ENCODE assay signal across 2 cellular contexts in the genomic region with DNA sequence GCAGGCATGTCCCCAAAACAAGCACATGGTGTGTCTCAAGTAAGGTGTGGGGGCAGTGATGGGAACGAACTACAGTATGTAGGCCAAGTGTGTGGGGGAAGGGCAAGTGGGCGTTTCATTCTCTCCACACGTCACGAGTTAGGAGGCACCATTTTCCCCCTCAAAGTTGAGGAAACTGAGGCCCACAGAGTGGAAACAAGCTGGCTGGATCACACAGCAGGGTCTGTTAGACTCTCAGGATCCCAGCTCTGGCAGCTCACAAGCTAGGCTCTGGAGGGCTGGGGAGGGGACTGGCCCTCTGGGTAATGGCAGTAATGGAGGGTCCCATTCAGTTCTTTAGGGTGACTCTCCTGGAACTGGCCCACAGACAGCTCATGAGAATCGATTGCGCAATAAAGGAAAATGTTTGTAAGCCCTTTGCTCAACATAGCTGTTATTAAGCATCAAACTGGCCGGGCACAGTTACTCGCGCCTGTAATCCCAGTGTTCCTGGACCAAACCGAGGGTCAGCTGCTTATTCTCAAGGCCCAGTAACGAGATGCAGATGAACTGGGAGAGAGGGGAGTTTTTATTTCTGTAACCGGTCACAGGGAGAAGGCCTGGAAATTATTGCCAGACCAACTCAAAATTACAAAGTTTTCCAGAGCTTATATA.
TF ChIP-seq lines count a peak whose summit lies in the region.

No MANE protein-coding gene starts in this region.

TF ChIP-seq in HEK293, 187 proteins besides CTCF, POLR2A, EP300 and RAD21 (continued from another document):
- TF ChIP-seq, protein P1, sequence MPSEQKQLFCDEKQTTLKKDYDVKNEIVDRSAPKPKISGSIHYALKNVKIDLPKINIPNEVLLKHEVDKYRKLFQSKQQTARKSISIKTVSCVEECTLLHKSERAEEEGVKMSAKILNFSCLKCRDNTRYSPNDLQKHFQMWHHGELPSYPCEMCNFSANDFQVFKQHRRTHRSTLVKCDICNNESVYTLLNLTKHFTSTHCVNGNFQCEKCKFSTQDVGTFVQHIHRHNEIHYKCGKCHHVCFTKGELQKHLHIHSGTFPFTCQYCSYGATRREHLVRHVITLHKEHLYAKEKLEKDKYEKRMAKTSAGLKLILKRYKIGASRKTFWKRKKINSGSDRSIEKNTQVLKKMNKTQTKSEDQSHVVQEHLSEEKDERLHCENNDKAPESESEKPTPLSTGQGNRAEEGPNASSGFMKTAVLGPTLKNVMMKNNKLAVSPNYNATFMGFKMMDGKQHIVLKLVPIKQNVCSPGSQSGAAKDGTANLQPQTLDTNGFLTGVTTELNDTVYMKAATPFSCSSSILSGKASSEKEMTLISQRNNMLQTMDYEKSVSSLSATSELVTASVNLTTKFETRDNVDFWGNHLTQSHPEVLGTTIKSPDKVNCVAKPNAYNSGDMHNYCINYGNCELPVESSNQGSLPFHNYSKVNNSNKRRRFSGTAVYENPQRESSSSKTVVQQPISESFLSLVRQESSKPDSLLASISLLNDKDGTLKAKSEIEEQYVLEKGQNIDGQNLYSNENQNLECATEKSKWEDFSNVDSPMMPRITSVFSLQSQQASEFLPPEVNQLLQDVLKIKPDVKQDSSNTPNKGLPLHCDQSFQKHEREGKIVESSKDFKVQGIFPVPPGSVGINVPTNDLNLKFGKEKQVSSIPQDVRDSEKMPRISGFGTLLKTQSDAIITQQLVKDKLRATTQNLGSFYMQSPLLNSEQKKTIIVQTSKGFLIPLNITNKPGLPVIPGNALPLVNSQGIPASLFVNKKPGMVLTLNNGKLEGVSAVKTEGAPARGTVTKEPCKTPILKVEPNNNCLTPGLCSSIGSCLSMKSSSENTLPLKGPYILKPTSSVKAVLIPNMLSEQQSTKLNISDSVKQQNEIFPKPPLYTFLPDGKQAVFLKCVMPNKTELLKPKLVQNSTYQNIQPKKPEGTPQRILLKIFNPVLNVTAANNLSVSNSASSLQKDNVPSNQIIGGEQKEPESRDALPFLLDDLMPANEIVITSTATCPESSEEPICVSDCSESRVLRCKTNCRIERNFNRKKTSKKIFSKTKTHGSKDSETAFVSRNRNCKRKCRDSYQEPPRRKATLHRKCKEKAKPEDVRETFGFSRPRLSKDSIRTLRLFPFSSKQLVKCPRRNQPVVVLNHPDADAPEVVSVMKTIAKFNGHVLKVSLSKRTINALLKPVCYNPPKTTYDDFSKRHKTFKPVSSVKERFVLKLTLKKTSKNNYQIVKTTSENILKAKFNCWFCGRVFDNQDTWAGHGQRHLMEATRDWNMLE (tag by site-specific recombination; conservative IDR thresholded peaks at IDR 0.05; ENCODE audit: low read depth): no peak
- TF ChIP-seq OSR2 (tag by site-specific recombination; IDR thresholded peaks at IDR 0.05) (no peak), ZNF292 (tag by site-specific recombination; IDR thresholded peaks at IDR 0.05; ENCODE audit: borderline replicate concordance, low read depth) (no peak), ZNF211 (tag by site-specific recombination; IDR thresholded peaks at IDR 0.05; ENCODE audit: low read depth) (no peak), ZBTB8A (tag by site-specific recombination; IDR thresholded peaks at IDR 0.05) (no peak), ZFHX2 (tag by site-specific recombination; conservative IDR thresholded peaks at IDR 0.05) (0 out of 2 replicates have a peak, but pooled peaks have one; percentile 33)
- TF ChIP-seq, protein P2, sequence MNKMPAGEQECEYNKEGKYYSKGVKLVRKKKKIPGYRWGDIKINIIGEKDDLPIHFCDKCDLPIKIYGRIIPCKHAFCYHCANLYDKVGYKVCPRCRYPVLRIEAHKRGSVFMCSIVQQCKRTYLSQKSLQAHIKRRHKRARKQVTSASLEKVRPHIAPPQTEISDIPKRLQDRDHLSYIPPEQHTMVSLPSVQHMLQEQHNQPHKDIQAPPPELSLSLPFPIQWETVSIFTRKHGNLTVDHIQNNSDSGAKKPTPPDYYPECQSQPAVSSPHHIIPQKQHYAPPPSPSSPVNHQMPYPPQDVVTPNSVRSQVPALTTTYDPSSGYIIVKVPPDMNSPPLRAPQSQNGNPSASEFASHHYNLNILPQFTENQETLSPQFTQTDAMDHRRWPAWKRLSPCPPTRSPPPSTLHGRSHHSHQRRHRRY (tag by site-specific recombination; IDR thresholded peaks at IDR 0.05): no peak
- TF ChIP-seq, protein P3, sequence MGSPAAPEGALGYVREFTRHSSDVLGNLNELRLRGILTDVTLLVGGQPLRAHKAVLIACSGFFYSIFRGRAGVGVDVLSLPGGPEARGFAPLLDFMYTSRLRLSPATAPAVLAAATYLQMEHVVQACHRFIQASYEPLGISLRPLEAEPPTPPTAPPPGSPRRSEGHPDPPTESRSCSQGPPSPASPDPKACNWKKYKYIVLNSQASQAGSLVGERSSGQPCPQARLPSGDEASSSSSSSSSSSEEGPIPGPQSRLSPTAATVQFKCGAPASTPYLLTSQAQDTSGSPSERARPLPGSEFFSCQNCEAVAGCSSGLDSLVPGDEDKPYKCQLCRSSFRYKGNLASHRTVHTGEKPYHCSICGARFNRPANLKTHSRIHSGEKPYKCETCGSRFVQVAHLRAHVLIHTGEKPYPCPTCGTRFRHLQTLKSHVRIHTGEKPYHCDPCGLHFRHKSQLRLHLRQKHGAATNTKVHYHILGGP (tag by site-specific recombination; IDR thresholded peaks at IDR 0.05): no peak
TF ChIP-seq in HEK293: peak in this region for 2.

TF ChIP-seq in K562, 482 proteins besides CTCF, POLR2A, EP300 and RAD21 (continued from another document):
- TF ChIP-seq, protein P4, sequence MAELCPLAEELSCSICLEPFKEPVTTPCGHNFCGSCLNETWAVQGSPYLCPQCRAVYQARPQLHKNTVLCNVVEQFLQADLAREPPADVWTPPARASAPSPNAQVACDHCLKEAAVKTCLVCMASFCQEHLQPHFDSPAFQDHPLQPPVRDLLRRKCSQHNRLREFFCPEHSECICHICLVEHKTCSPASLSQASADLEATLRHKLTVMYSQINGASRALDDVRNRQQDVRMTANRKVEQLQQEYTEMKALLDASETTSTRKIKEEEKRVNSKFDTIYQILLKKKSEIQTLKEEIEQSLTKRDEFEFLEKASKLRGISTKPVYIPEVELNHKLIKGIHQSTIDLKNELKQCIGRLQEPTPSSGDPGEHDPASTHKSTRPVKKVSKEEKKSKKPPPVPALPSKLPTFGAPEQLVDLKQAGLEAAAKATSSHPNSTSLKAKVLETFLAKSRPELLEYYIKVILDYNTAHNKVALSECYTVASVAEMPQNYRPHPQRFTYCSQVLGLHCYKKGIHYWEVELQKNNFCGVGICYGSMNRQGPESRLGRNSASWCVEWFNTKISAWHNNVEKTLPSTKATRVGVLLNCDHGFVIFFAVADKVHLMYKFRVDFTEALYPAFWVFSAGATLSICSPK (IDR thresholded peaks at IDR 0.05; ENCODE audit: borderline replicate concordance): no peak
- TF ChIP-seq MAFF (IDR thresholded peaks at IDR 0.05; ENCODE audit: low read length) (no peak), ZBTB17 (CRISPR knock-in tag; IDR thresholded peaks at IDR 0.05) (no peak), NFRKB (IDR thresholded peaks at IDR 0.05; ENCODE audit: low read depth) (no peak)
- TF ChIP-seq, protein P5, sequence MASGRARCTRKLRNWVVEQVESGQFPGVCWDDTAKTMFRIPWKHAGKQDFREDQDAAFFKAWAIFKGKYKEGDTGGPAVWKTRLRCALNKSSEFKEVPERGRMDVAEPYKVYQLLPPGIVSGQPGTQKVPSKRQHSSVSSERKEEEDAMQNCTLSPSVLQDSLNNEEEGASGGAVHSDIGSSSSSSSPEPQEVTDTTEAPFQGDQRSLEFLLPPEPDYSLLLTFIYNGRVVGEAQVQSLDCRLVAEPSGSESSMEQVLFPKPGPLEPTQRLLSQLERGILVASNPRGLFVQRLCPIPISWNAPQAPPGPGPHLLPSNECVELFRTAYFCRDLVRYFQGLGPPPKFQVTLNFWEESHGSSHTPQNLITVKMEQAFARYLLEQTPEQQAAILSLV (tag; IDR thresholded peaks at IDR 0.05): peak; percentile 74
